8 cellular contexts compared by ENCODE assay signal in the genomic region with DNA sequence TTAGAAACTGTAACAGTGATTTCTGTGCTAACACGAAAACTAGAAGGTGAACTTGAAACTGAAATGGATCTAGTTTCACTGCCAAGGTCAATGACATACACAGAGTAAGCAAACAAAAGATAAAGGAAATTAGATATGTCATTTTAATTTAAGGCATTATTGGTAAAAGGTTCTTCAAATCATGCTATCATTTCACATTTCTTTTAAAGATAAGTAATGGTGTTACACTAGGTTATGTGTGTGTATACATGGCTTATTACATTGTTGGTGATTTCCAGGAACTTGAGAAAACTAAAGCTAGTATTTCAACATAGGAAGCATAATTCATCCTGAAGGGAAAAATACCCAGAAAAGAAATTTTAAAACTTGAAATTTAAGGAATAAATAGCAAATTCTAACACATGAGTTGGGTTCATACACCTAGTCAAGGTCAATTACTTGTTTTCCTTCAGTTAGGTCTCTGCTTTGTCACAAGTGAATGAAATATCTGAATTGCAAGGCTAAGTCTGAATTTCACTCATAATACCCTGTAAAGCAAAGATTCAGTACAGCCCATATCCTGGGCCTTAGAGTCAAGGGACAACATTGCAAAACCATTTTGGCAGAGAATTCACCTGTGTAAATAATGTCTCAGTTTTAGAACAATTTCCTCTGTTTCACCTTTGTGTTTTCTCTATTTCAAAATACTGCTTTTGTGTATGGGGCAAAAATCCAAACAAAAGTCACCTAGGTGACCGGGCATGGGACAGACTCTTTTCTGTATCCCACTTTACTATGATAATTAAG.
DNase-seq lines count a peak whose midpoint lies in the region; ATAC-seq, FAIRE-seq and TF ChIP-seq lines count a peak whose summit lies in the region.
"Had no signal": no experiment of that assay in that cellular context is flagged by ENCODE, and none has a peak within 500 bp of the region (broad histone marks: within the 10 kb centered on the region; RNA-seq: fewer than 3 reads in every experiment).

No MANE protein-coding gene starts in this region.

- DNase-seq in NCI-H2081 (lab: John Stamatoyannopoulos, UW), result peak; percentile 68 to 90
- DNase-seq in endothelial cell of umbilical vein (ENCODE audit: low read depth, low spot score), result peak; percentile 4
- no peak for DNase-seq in stomach
- DNase-seq in Karpas-422, result no peak
- DNase-seq in mucosa of gallbladder (ENCODE audit: low spot score), result no peak
- DNase-seq in SW 1271 (lab: John Stamatoyannopoulos, UW), result no peak
- DNase-seq: T-helper 2 cell had no signal

- H3K27ac ChIP-seq in endothelial cell of umbilical vein (ENCODE audit: insufficient read depth, low read depth, low read length), result no peak overlapping the region
- peak overlapping the region in 3 of 5 donors; percentile 27 to 40 (median 36) for H3K27ac ChIP-seq in stomach
- no peak overlapping the region for H3K27ac ChIP-seq in Karpas-422 (ENCODE audit: low read length)

- FAIRE-seq in endothelial cell of umbilical vein (lab: Jason Lieb, UNC), result no peak

- H3K4me2 ChIP-seq in endothelial cell of umbilical vein (ENCODE audit: insufficient read depth, low read length) (no peak overlapping the region), Karpas-422 (ENCODE audit: low read depth, low read length, poor library complexity, severe bottlenecking) (no peak overlapping the region)

- H4K20me1 ChIP-seq in endothelial cell of umbilical vein (replicated peaks; ENCODE audit: control insufficient read depth, extremely low read depth, insufficient read depth, low read length), result no peaks in the 10 kb centered on the region
- H4K20me1 ChIP-seq in Karpas-422 (ENCODE audit: insufficient read depth, low read depth, low read length), result peaks cover 3% of the 10 kb centered on the region; the same call in 1 of the 2 replicates

- no TSS peak for BruUV-seq in endothelial cell of umbilical vein (replicated peaks; lab: Mats Ljungman, UMichigan)

- POLR2A ChIA-PET in endothelial cell of umbilical vein (lab: Charles Lee), result no interaction called here

- ATAC-seq in GM21515 (IDR thresholded peaks at IDR 0.05; ENCODE audit: unreplicated experiment), result peak; percentile 73

- TF ChIP-seq CTCF in endothelial cell of umbilical vein (IDR thresholded peaks at IDR 0.05; ENCODE audit: extremely low read depth in 1 of 2, insufficient read depth in 1 of 2, low read depth in 1 of 2, low read length in 2 of 2) (no peak), stomach (IDR thresholded peaks at IDR 0.05) (no peak)

- no peaks in the 10 kb centered on the region for H3K36me3 ChIP-seq in endothelial cell of umbilical vein (ENCODE audit: control insufficient read depth in 2 of 2, extremely low read depth in 1 of 2, insufficient read depth in 2 of 2, low read length in 2 of 2)
- no peaks in the 10 kb centered on the region for H3K36me3 ChIP-seq in stomach
- H3K36me3 ChIP-seq in Karpas-422 (ENCODE audit: insufficient read depth, low read length), result no peaks in the 10 kb centered on the region

- TF ChIP-seq POLR2A in endothelial cell of umbilical vein (IDR thresholded peaks at IDR 0.05; ENCODE audit: low read depth, low read length) (no peak), stomach (IDR thresholded peaks at IDR 0.05) (no peak)

- intact Hi-C loops in endothelial cell of umbilical vein (cut with micrococcal nuclease) (no loop called here), stomach (cut with DNase I; ENCODE audit: low total_unique reads) (no loop called here)

- dilution Hi-C loops in endothelial cell of umbilical vein (cut with MboI; ENCODE audit: extremely low pct_ligation_motif_present, low sequenced_read_pairs), result no loop called here

- H3K9me3 ChIP-seq in endothelial cell of umbilical vein (replicated peaks; ENCODE audit: control insufficient read depth, insufficient read depth, low read length), result no peaks in the 10 kb centered on the region
- H3K9me3 ChIP-seq in stomach, result no peaks in the 10 kb centered on the region
- H3K9me3 ChIP-seq in Karpas-422 (ENCODE audit: low read length), result no peaks in the 10 kb centered on the region

- H3K27me3 ChIP-seq in endothelial cell of umbilical vein (ENCODE audit: control insufficient read depth in 2 of 2, insufficient read depth in 2 of 2, low read length in 2 of 2), result no peaks in the 10 kb centered on the region
- no peaks in the 10 kb centered on the region for H3K27me3 ChIP-seq in stomach
- H3K27me3 ChIP-seq in Karpas-422 (ENCODE audit: low read length), result no peaks in the 10 kb centered on the region

- TF ChIP-seq EP300 in stomach (IDR thresholded peaks at IDR 0.05), result no peak

- H3K4me1 ChIP-seq in endothelial cell of umbilical vein (ENCODE audit: control insufficient read depth, extremely low read depth, insufficient read depth, low read length), result no peaks in the 10 kb centered on the region
- peaks cover 9 to 22% (median 15%) of the 10 kb centered on the region in 4 donors for H3K4me1 ChIP-seq in stomach
- H3K4me1 ChIP-seq in Karpas-422 (ENCODE audit: low read length), result peaks cover 16% of the 10 kb centered on the region

- no peaks in the 10 kb centered on the region for H3K9me2 ChIP-seq in Karpas-422 (replicated peaks; ENCODE audit: insufficient read depth, low read length)

- no peaks in the 10 kb centered on the region for H3K9me1 ChIP-seq in endothelial cell of umbilical vein (replicated peaks; ENCODE audit: control insufficient read depth, extremely low read depth, insufficient read depth, low read length)

- H3K79me2 ChIP-seq in endothelial cell of umbilical vein (ENCODE audit: control insufficient read depth, insufficient read depth, low read length), result no peaks in the 10 kb centered on the region
- H3K79me2 ChIP-seq in Karpas-422 (ENCODE audit: low read length), result no peaks in the 10 kb centered on the region

- no peak overlapping the region for H2AFZ ChIP-seq in endothelial cell of umbilical vein (ENCODE audit: low read depth, low read length)
- no peak overlapping the region for H2AFZ ChIP-seq in Karpas-422 (ENCODE audit: low read length)

- WGBS in stomach, 5 donors, result 30 to 57% (median 49%) methylated on average over 2 of the region's 2 CpGs

- H3K9ac ChIP-seq in endothelial cell of umbilical vein (replicated peaks; ENCODE audit: extremely low read depth, insufficient read depth, low read length) (no peak overlapping the region), Karpas-422 (ENCODE audit: low read length) (no peak overlapping the region)

- CTCF ChIA-PET in endothelial cell of umbilical vein (lab: Charles Lee), result no interaction called here

- H3K4me3 ChIP-seq in endothelial cell of umbilical vein (replicated peaks in 1 of 3; ENCODE audit: insufficient read depth in 1 of 3, low read depth in 1 of 3, low read length in 3 of 3) (no peak overlapping the region), stomach (no peak overlapping the region), Karpas-422 (ENCODE audit: low read length) (no peak overlapping the region)

TF ChIP-seq in endothelial cell of umbilical vein, 7 proteins besides CTCF, POLR2A, EP300 and RAD21:
- no peak for TF ChIP-seq MAX (IDR thresholded peaks at IDR 0.05; ENCODE audit: insufficient read depth, insufficient read length)
- no peak for TF ChIP-seq GATA2 (IDR thresholded peaks at IDR 0.05; ENCODE audit: insufficient read depth, insufficient read length, low read depth, low read length)
- no peak for TF ChIP-seq EZH2 (IDR thresholded peaks at IDR 0.05; ENCODE audit: borderline replicate concordance, low read depth, low read length, severe bottlenecking)
TF ChIP-seq in endothelial cell of umbilical vein: peak in this region for 0.

Comparison
In these comparisons a context has a peak if more than half of its experiments do, and no peak if none do; other contexts are left out.
1. DNase-seq: peak in NCI-H2081 (2 of 2) and endothelial cell of umbilical vein (single experiment); none in stomach (single experiment), Karpas-422 (single experiment), mucosa of gallbladder (single experiment) and SW 1271 (0 of 2).
2. H3K27ac ChIP-seq: peak in stomach (3 of 5); none in endothelial cell of umbilical vein (single experiment) and Karpas-422 (single experiment).